ENCODE assay signal across 11 cellular contexts in genomic region chr18:12416108-12416729, GRCh38. TPM values are rescaled to one million over a fixed set of nuclear protein-coding genes. Genes with fewer than 3 reads are reported as not detected.
DNase-seq lines count a peak whose midpoint lies in the region; ATAC-seq, FAIRE-seq and TF ChIP-seq lines count a peak whose summit lies in the region.
"Had no signal": no experiment of that assay in that cellular context is flagged by ENCODE, and none has a peak within 500 bp of the region (broad histone marks: within the 10 kb centered on the region; RNA-seq: fewer than 3 reads in every experiment).

No MANE protein-coding gene starts in this region.

- in situ Hi-C loops in IMR-90 (cut with MboI; ENCODE audit: low sequenced_read_pairs): no loop called here

- no peak for TF ChIP-seq EP300 in tibial nerve (IDR thresholded peaks at IDR 0.05)

- H3K4me2 ChIP-seq in IMR-90 (ENCODE audit: low read depth, low read length): no peak overlapping the region

- no peak overlapping the region for H3K4me3 Mint-ChIP-seq in nephron
- H3K4me3 Mint-ChIP-seq: activated CD8-positive, alpha-beta T cell treated with anti-CD3 and anti-CD28 coated beads for 36 hours; activated naive CD8-positive, alpha-beta T cell treated with anti-CD3 and anti-CD28 coated beads, Interleukin-2, amount 10 ng/mL, durations not matched to agents 7 days and 5 days; activated T-cell treated with anti-CD3 and anti-CD28 coated beads, Interleukin-2, amount 50 U/mL, for 72 hours had no signal

- peak overlapping the region in 1 of 2 experiments; percentile 47; a peak in 2 of 4 replicates for H4K8ac ChIP-seq in IMR-90 (ENCODE audit: low read depth in 2 of 2, low read length in 2 of 2)

- no peaks in the 10 kb centered on the region for H3K36me3 ChIP-seq in IMR-90 (ENCODE audit: control insufficient read depth, insufficient read depth, low read length)
- no peaks in the 10 kb centered on the region for H3K36me3 ChIP-seq in tibial nerve

- H3K9me3 Mint-ChIP-seq in nephron: no peaks in the 10 kb centered on the region
- H3K9me3 Mint-ChIP-seq: activated CD8-positive, alpha-beta T cell treated with anti-CD3 and anti-CD28 coated beads for 36 hours; activated naive CD8-positive, alpha-beta T cell treated with anti-CD3 and anti-CD28 coated beads, Interleukin-2, amount 10 ng/mL, durations not matched to agents 7 days and 5 days; activated T-cell treated with anti-CD3 and anti-CD28 coated beads, Interleukin-2, amount 50 U/mL, for 72 hours had no signal

- H2BK20ac ChIP-seq in IMR-90 (ENCODE audit: low read depth, low read length): no peak overlapping the region

- H3K4me1 Mint-ChIP-seq in nephron: peaks cover 20% of the 10 kb centered on the region

- H3K4ac ChIP-seq in IMR-90 (ENCODE audit: low read depth, low read length): no peak overlapping the region

- no peak for FAIRE-seq in GM19239 (lab: Jason Lieb, UNC)

- no peak overlapping the region for H3K23ac ChIP-seq in IMR-90 (ENCODE audit: low read depth, low read length)

- peak overlapping the region; percentile 70 to 81 (median 79) for H3K27ac Mint-ChIP-seq in nephron
- H3K27ac Mint-ChIP-seq: activated CD8-positive, alpha-beta T cell treated with anti-CD3 and anti-CD28 coated beads for 36 hours; activated naive CD8-positive, alpha-beta T cell treated with anti-CD3 and anti-CD28 coated beads, Interleukin-2, amount 10 ng/mL, durations not matched to agents 7 days and 5 days; activated T-cell treated with anti-CD3 and anti-CD28 coated beads, Interleukin-2, amount 50 U/mL, for 72 hours had no signal

- WGBS in IMR-90 (ENCODE audit: extremely low coverage in 2 of 2, insufficient read length in 1 of 2), 2 experiments: 75% methylated on average over 1 of the region's 4 CpGs; no CpG with 5 or more reads in 1 of the 2 experiments
- WGBS in tibial nerve, 2 donors: 84 to 85% methylated on average over 4 of the region's 4 CpGs

- H2AK5ac ChIP-seq in IMR-90 (ENCODE audit: low read depth, low read length): no peak overlapping the region; the same call in 1 of the 2 replicates

- peak overlapping the region; percentile 78 for H2AFZ ChIP-seq in IMR-90 (replicated peaks; ENCODE audit: low read length, poor library complexity)

- no peak overlapping the region for H3K14ac ChIP-seq in IMR-90 (replicated peaks; ENCODE audit: low read depth, low read length)

- H3K4me3 ChIP-seq in IMR-90 (ENCODE audit: insufficient read depth, low read depth, low read length) (no peak overlapping the region), tibial nerve (no peak overlapping the region)

- no peaks in the 10 kb centered on the region for H3K9me3 ChIP-seq in IMR-90 (ENCODE audit: control insufficient read depth, insufficient read depth, low read length)
- no peaks in the 10 kb centered on the region for H3K9me3 ChIP-seq in tibial nerve

- H3K9me1 ChIP-seq in IMR-90 (ENCODE audit: insufficient read depth, low read length): 0 out of 2 replicates have a peak, but pooled peaks cover 3% of the 10 kb centered on the region

- no TSS peak for BruUV-seq in IMR-90 (replicated peaks; lab: Mats Ljungman, UMichigan)

- no peak for DNase-seq in IMR-90
- DNase-seq in tibial nerve (ENCODE audit: low spot score in 2 of 2): no peak
- DNase-seq in GM19239 (ENCODE audit: insufficient read length, low spot score): no peak
- DNase-seq in effector CD4-positive, alpha-beta T cell: no peak
- DNase-seq: activated CD8-positive, alpha-beta T cell treated with anti-CD3 and anti-CD28 coated beads for 36 hours; activated naive CD8-positive, alpha-beta T cell treated with anti-CD3 and anti-CD28 coated beads, Interleukin-2, amount 10 ng/mL, durations not matched to agents 7 days and 5 days; activated T-cell treated with anti-CD3 and anti-CD28 coated beads, Interleukin-2, amount 50 U/mL, for 72 hours; NCI-H1694 had no signal

- TF ChIP-seq CTCF in IMR-90 (conservative IDR thresholded peaks at IDR 0.05; ENCODE audit: low read depth, low read length) (no peak), nephron (IDR thresholded peaks at IDR 0.05; ENCODE audit: unreplicated experiment in 3 of 3) (no peak), tibial nerve (IDR thresholded peaks at IDR 0.05) (no peak)

- no peaks in the 10 kb centered on the region; the same call in none of the 2 replicates for H4K20me1 ChIP-seq in IMR-90 (ENCODE audit: insufficient read depth, low read length)

- no peaks in the 10 kb centered on the region for H3K36me3 Mint-ChIP-seq in nephron (ENCODE audit: low read depth)

- no peaks in the 10 kb centered on the region for H3K27me3 Mint-ChIP-seq in nephron (ENCODE audit: low read depth)
- H3K27me3 Mint-ChIP-seq: activated naive CD8-positive, alpha-beta T cell treated with anti-CD3 and anti-CD28 coated beads, Interleukin-2, amount 10 ng/mL, durations not matched to agents 7 days and 5 days had no signal

- no peak overlapping the region for H3K56ac ChIP-seq in IMR-90 (ENCODE audit: extremely low read depth, insufficient read depth, low read length)

- H3K4me1 ChIP-seq in IMR-90 (ENCODE audit: control insufficient read depth, insufficient read depth, low read length) (peaks cover 9% of the 10 kb centered on the region; the same call in 1 of the 2 replicates), tibial nerve (peaks cover 0 to 58% (median 19%) of the 10 kb centered on the region in 4 donors)

- POLR2A ChIA-PET in IMR-90 (lab: Charles Lee; ENCODE audit: unreplicated experiment): no interaction called here

- no peak overlapping the region for H4K91ac ChIP-seq in IMR-90 (ENCODE audit: insufficient read depth, low read depth, low read length)

- H3K27me3 ChIP-seq in IMR-90 (ENCODE audit: control insufficient read depth, insufficient read depth, low read length) (no peaks in the 10 kb centered on the region), tibial nerve (no peaks in the 10 kb centered on the region)

- no peak for TF ChIP-seq RAD21 in IMR-90 (IDR thresholded peaks at IDR 0.05; ENCODE audit: low read length)

- intact Hi-C loops in IMR-90 (cut with micrococcal nuclease): no loop called here

- no peak overlapping the region for H3K18ac ChIP-seq in IMR-90 (ENCODE audit: low read depth, low read length)

- no peak overlapping the region for H2BK5ac ChIP-seq in IMR-90 (ENCODE audit: low read depth, low read length, poor library complexity, severe bottlenecking)

- CTCF ChIA-PET in IMR-90 (lab: Yijun Ruan, JAX): no interaction called here

- no peak overlapping the region for H3K27ac ChIP-seq in IMR-90 (ENCODE audit: insufficient read depth, low read length)
- peak overlapping the region; percentile 72 for H3K27ac ChIP-seq in cingulate gyrus (ENCODE audit: low read depth, low read length)
- H3K27ac ChIP-seq in tibial nerve: peak overlapping the region; percentile 49 to 87 (median 78)

- H2AK9ac ChIP-seq in IMR-90 (replicated peaks; ENCODE audit: low read depth, low read length, poor library complexity): peak overlapping the region; percentile 61

- dilution Hi-C loops in IMR-90 (cut with HindIII; ENCODE audit: low sequenced_read_pairs, unreplicated experiment): no loop called here

- no peak for ATAC-seq in IMR-90 (ENCODE audit: low read depth)
- no peak for ATAC-seq in HG03460 (IDR thresholded peaks at IDR 0.05; ENCODE audit: unreplicated experiment)
- ATAC-seq: activated CD8-positive, alpha-beta T cell treated with anti-CD3 and anti-CD28 coated beads for 36 hours; activated T-cell treated with anti-CD3 and anti-CD28 coated beads, Interleukin-2, amount 50 U/mL, for 72 hours had no signal

- no peak overlapping the region for H2BK120ac ChIP-seq in IMR-90 (ENCODE audit: low read depth, low read length)

- TF ChIP-seq POLR2A in IMR-90 (IDR thresholded peaks at IDR 0.05; ENCODE audit: low read depth, low read length): no peak
- no peak for TF ChIP-seq POLR2A in tibial nerve (IDR thresholded peaks at IDR 0.05)

- H2BK15ac ChIP-seq in IMR-90 (ENCODE audit: low read depth, low read length): no peak overlapping the region

- no peak overlapping the region for H4K5ac ChIP-seq in IMR-90 (ENCODE audit: low read depth, low read length)

- no peak overlapping the region; the same call in 1 of the 2 replicates for H3K9ac ChIP-seq in IMR-90 (ENCODE audit: low read depth, low read length)

- H3K79me1 ChIP-seq in IMR-90 (ENCODE audit: low read depth in 1 of 2, low read length in 2 of 2): peaks cover 11 to 60% of the 10 kb centered on the region in 2 experiments

TF ChIP-seq in IMR-90, 13 proteins besides CTCF, POLR2A, EP300 and RAD21 (continues in another document):
- TF ChIP-seq, protein P1, sequence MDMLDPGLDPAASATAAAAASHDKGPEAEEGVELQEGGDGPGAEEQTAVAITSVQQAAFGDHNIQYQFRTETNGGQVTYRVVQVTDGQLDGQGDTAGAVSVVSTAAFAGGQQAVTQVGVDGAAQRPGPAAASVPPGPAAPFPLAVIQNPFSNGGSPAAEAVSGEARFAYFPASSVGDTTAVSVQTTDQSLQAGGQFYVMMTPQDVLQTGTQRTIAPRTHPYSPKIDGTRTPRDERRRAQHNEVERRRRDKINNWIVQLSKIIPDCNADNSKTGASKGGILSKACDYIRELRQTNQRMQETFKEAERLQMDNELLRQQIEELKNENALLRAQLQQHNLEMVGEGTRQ (IDR thresholded peaks at IDR 0.05; ENCODE audit: low read depth, low read length): no peak
- TF ChIP-seq BHLHE40 (IDR thresholded peaks at IDR 0.05; ENCODE audit: low read depth, low read length) (no peak), CHD1 (IDR thresholded peaks at IDR 0.05; ENCODE audit: low read depth, low read length) (no peak), MAZ (IDR thresholded peaks at IDR 0.05; ENCODE audit: borderline replicate concordance, low read depth, low read length) (no peak), NFE2L2 (IDR thresholded peaks at IDR 0.05; ENCODE audit: low read depth, low read length) (no peak), SMC3 (IDR thresholded peaks at IDR 0.05; ENCODE audit: low read depth, low read length) (no peak), RCOR1 (IDR thresholded peaks at IDR 0.05; ENCODE audit: insufficient replicate concordance, low read length) (no peak)

RNA-seq across cellular contexts. Expression of gene PRELID3A, which starts 8.5 kb away (rescaled TPM):
- 1.8 and 2.2 TPM in 2 replicates for total RNA-seq in IMR-90 (2012; rRNA removed)
- polyA plus RNA-seq in IMR-90 (2012; rRNA removed): 10.1 and 11.1 TPM in 2 replicates
- polyA plus RNA-seq in IMR-90 (2012; cell fraction: cytosol; rRNA removed): 3.7 and 4.4 TPM in 2 replicates
- polyA plus RNA-seq in IMR-90 (2012; cell fraction: nucleus; rRNA removed; ENCODE audit: low replicate concordance): 42.2 and 105 TPM in 2 replicates
- 10 to 100 TPM; 11.3 to 19.9 (median 12.3) TPM for total RNA-seq in tibial nerve

RNA-seq across cellular contexts. Expression of gene AFG3L2, which starts 39.2 kb away (rescaled TPM):
- total RNA-seq in IMR-90 (2012; rRNA removed): 37.6 and 65.5 TPM in 2 replicates
- polyA plus RNA-seq in IMR-90 (2012; rRNA removed): 24.8 and 26.9 TPM in 2 replicates
- polyA plus RNA-seq in IMR-90 (2012; cell fraction: cytosol; rRNA removed): 8.9 and 15.8 TPM in 2 replicates
- 8.0 and 24.0 TPM in 2 replicates for polyA plus RNA-seq in IMR-90 (2012; cell fraction: nucleus; rRNA removed; ENCODE audit: low replicate concordance)
- 10 to 100 TPM; 35.7 to 54.8 (median 42.5) TPM for total RNA-seq in tibial nerve
